Comparison of ENCODE assay signal across 1 cellular context in genomic region chr10:89263531-89263930, GRCh38.
TF ChIP-seq lines count a peak whose summit lies in the region.

No MANE protein-coding gene starts in this region.

TF ChIP-seq in WTC11, 78 proteins besides CTCF, POLR2A, EP300 and RAD21 (continued from another document):
- TF ChIP-seq, protein P1, sequence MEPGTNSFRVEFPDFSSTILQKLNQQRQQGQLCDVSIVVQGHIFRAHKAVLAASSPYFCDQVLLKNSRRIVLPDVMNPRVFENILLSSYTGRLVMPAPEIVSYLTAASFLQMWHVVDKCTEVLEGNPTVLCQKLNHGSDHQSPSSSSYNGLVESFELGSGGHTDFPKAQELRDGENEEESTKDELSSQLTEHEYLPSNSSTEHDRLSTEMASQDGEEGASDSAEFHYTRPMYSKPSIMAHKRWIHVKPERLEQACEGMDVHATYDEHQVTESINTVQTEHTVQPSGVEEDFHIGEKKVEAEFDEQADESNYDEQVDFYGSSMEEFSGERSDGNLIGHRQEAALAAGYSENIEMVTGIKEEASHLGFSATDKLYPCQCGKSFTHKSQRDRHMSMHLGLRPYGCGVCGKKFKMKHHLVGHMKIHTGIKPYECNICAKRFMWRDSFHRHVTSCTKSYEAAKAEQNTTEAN (CRISPR knock-in tag; IDR thresholded peaks at IDR 0.05) = no peak
- no peak for TF ChIP-seq E2F5 (CRISPR knock-in tag; IDR thresholded peaks at IDR 0.05)
- TF ChIP-seq CREB1 (CRISPR knock-in tag; IDR thresholded peaks at IDR 0.05) = no peak
- TF ChIP-seq ELF4 (CRISPR knock-in tag; IDR thresholded peaks at IDR 0.05; ENCODE audit: low read depth) = no peak
- no peak for TF ChIP-seq ATF1 (CRISPR knock-in tag; IDR thresholded peaks at IDR 0.05)
